In the genomic region with DNA sequence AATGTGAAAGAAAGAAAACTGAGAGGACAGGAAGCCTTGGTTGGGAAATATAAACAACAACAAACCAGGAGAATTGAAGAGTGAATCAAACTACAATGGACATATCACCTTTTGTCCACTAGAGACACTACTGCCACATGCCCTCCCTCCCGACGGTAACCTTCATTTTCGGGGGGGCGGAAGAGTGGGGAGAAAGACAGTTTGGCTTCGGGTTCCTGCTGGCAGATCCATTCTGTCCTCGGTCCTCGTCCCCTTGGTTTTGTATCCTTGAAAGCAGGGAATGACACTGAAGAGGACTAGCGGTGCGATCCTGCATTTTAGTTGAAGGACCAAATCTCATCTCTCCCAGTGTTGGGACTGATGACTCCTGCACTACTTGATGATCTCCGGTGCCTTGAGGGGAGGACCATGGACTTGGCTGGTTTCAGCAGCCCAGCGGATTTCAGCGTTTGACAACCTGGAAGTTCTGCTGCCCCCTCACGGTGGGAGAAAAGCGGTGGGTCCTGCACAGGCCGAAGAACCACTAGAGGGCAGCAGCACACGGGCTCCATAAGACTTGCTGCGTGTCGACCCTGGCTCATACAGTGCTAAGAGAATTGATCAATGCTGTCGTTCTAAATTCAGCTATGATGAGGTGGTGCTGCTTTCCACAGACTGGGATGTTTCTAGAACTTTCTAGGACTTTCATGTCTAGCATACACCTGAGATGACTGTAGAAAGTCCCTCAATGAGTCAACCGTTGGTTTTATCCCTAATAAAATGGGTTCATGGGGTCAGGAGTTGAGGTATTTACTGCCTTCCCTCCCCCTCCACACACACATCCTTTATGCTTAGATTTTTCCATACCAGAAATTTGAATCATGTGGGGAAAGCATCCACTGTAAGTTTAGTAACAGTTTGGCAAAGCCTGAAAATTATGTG, we compare ENCODE assay signal across 1 cellular context.
A peak's percentile ranks its signal among the peaks of the same experiment; 100 is the strongest.
TF ChIP-seq lines count a peak whose summit lies in the region.

No MANE protein-coding gene starts in this region.

TF ChIP-seq in K562, 482 proteins besides CTCF, POLR2A, EP300 and RAD21 (continued from another document and continues in another):
- TF ChIP-seq MYBL2 (IDR thresholded peaks at IDR 0.05; ENCODE audit: low read depth) (no peak), MYBL2 (CRISPR knock-in tag; IDR thresholded peaks at IDR 0.05; ENCODE audit: borderline replicate concordance) (no peak), MEF2D (tag; conservative IDR thresholded peaks at IDR 0.05; ENCODE audit: low read depth) (peak; percentile 58; the same call in 1 of the 2 replicates), HIVEP1 (CRISPR knock-in tag; IDR thresholded peaks at IDR 0.05) (no peak), RAD51 (IDR thresholded peaks at IDR 0.05; ENCODE audit: borderline replicate concordance, low read depth) (no peak), SUPT5H (IDR thresholded peaks at IDR 0.05) (no peak), TAF15 (IDR thresholded peaks at IDR 0.05; ENCODE audit: low read depth, low read length) (no peak), ETV1 (tag; conservative IDR thresholded peaks at IDR 0.05; ENCODE audit: low read depth) (peak; percentile 85; the same call in 1 of the 2 replicates), ZNF12 (CRISPR knock-in tag; IDR thresholded peaks at IDR 0.05) (0 out of 2 replicates have a peak, but pooled peaks have one; percentile 68), ZNF589 (CRISPR knock-in tag; IDR thresholded peaks at IDR 0.05; ENCODE audit: low read depth) (no peak), HOXB6 (CRISPR knock-in tag; IDR thresholded peaks at IDR 0.05; ENCODE audit: borderline replicate concordance) (no peak), PYGO2 (tag; IDR thresholded peaks at IDR 0.05) (no peak), CHCHD3 (CRISPR knock-in tag; IDR thresholded peaks at IDR 0.05) (no peak), TAF7 (tag; IDR thresholded peaks at IDR 0.05) (no peak), FUS (optimal IDR thresholded peaks at IDR 0.05; ENCODE audit: low read depth, low read length) (no peak), ZNF232 (CRISPR knock-in tag; IDR thresholded peaks at IDR 0.05) (no peak), BRD9 (IDR thresholded peaks at IDR 0.05; ENCODE audit: low read depth, partially characterized antibody) (peak; percentile 77), KAT7 (CRISPR knock-in tag; IDR thresholded peaks at IDR 0.05; ENCODE audit: borderline replicate concordance) (peak; percentile 88; the same call in 1 of the 2 replicates), PRPF4 (IDR thresholded peaks at IDR 0.05; ENCODE audit: insufficient read depth, low read depth, low read length, poor library complexity, severe bottlenecking) (no peak), HCFC1 (IDR thresholded peaks at IDR 0.05; ENCODE audit: low read depth, low read length) (no peak), STAT5A (IDR thresholded peaks at IDR 0.05; ENCODE audit: borderline replicate concordance, low read length) (no peak), RBM25 (IDR thresholded peaks at IDR 0.05; ENCODE audit: low read depth, low read length, severe bottlenecking) (no peak), BDP1 (IDR thresholded peaks at IDR 0.05; ENCODE audit: insufficient read depth, insufficient read length) (no peak), CCNT2 (IDR thresholded peaks at IDR 0.05; ENCODE audit: borderline replicate concordance, extremely low read depth, insufficient read length, low read depth, low read length) (no peak), HNRNPL (IDR thresholded peaks at IDR 0.05; ENCODE audit: low read depth, low read length) (no peak), ZNF311 (CRISPR knock-in tag; IDR thresholded peaks at IDR 0.05) (no peak), HDAC1 (IDR thresholded peaks at IDR 0.05) (peak in 1 of 2 experiments; percentile 68; a peak in 2 of 4 replicates), NFE2L1 (tag; IDR thresholded peaks at IDR 0.05; ENCODE audit: borderline replicate concordance, low read depth) (no peak), DIDO1 (tag; IDR thresholded peaks at IDR 0.05; ENCODE audit: low read depth) (no peak), SMAD3 (CRISPR knock-in tag; conservative IDR thresholded peaks at IDR 0.05) (no peak), MTA1 (IDR thresholded peaks at IDR 0.05; ENCODE audit: borderline replicate concordance) (peak; percentile 52; the same call in 1 of the 2 replicates), ZKSCAN3 (CRISPR knock-in tag; IDR thresholded peaks at IDR 0.05) (no peak)
- TF ChIP-seq, protein P1, sequence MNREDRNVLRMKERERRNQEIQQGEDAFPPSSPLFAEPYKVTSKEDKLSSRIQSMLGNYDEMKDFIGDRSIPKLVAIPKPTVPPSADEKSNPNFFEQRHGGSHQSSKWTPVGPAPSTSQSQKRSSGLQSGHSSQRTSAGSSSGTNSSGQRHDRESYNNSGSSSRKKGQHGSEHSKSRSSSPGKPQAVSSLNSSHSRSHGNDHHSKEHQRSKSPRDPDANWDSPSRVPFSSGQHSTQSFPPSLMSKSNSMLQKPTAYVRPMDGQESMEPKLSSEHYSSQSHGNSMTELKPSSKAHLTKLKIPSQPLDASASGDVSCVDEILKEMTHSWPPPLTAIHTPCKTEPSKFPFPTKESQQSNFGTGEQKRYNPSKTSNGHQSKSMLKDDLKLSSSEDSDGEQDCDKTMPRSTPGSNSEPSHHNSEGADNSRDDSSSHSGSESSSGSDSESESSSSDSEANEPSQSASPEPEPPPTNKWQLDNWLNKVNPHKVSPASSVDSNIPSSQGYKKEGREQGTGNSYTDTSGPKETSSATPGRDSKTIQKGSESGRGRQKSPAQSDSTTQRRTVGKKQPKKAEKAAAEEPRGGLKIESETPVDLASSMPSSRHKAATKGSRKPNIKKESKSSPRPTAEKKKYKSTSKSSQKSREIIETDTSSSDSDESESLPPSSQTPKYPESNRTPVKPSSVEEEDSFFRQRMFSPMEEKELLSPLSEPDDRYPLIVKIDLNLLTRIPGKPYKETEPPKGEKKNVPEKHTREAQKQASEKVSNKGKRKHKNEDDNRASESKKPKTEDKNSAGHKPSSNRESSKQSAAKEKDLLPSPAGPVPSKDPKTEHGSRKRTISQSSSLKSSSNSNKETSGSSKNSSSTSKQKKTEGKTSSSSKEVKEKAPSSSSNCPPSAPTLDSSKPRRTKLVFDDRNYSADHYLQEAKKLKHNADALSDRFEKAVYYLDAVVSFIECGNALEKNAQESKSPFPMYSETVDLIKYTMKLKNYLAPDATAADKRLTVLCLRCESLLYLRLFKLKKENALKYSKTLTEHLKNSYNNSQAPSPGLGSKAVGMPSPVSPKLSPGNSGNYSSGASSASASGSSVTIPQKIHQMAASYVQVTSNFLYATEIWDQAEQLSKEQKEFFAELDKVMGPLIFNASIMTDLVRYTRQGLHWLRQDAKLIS (CRISPR knock-in tag; IDR thresholded peaks at IDR 0.05) = peak; percentile 74; the same call in 1 of the 2 replicates
- TF ChIP-seq, protein P2, sequence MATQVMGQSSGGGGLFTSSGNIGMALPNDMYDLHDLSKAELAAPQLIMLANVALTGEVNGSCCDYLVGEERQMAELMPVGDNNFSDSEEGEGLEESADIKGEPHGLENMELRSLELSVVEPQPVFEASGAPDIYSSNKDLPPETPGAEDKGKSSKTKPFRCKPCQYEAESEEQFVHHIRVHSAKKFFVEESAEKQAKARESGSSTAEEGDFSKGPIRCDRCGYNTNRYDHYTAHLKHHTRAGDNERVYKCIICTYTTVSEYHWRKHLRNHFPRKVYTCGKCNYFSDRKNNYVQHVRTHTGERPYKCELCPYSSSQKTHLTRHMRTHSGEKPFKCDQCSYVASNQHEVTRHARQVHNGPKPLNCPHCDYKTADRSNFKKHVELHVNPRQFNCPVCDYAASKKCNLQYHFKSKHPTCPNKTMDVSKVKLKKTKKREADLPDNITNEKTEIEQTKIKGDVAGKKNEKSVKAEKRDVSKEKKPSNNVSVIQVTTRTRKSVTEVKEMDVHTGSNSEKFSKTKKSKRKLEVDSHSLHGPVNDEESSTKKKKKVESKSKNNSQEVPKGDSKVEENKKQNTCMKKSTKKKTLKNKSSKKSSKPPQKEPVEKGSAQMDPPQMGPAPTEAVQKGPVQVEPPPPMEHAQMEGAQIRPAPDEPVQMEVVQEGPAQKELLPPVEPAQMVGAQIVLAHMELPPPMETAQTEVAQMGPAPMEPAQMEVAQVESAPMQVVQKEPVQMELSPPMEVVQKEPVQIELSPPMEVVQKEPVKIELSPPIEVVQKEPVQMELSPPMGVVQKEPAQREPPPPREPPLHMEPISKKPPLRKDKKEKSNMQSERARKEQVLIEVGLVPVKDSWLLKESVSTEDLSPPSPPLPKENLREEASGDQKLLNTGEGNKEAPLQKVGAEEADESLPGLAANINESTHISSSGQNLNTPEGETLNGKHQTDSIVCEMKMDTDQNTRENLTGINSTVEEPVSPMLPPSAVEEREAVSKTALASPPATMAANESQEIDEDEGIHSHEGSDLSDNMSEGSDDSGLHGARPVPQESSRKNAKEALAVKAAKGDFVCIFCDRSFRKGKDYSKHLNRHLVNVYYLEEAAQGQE (CRISPR knock-in tag; IDR thresholded peaks at IDR 0.05; ENCODE audit: low read depth) = no peak
- TF ChIP-seq, protein P3, sequence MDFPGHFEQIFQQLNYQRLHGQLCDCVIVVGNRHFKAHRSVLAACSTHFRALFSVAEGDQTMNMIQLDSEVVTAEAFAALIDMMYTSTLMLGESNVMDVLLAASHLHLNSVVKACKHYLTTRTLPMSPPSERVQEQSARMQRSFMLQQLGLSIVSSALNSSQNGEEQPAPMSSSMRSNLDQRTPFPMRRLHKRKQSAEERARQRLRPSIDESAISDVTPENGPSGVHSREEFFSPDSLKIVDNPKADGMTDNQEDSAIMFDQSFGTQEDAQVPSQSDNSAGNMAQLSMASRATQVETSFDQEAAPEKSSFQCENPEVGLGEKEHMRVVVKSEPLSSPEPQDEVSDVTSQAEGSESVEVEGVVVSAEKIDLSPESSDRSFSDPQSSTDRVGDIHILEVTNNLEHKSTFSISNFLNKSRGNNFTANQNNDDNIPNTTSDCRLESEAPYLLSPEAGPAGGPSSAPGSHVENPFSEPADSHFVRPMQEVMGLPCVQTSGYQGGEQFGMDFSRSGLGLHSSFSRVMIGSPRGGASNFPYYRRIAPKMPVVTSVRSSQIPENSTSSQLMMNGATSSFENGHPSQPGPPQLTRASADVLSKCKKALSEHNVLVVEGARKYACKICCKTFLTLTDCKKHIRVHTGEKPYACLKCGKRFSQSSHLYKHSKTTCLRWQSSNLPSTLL (IDR thresholded peaks at IDR 0.05) = no peak
- TF ChIP-seq, protein P4, sequence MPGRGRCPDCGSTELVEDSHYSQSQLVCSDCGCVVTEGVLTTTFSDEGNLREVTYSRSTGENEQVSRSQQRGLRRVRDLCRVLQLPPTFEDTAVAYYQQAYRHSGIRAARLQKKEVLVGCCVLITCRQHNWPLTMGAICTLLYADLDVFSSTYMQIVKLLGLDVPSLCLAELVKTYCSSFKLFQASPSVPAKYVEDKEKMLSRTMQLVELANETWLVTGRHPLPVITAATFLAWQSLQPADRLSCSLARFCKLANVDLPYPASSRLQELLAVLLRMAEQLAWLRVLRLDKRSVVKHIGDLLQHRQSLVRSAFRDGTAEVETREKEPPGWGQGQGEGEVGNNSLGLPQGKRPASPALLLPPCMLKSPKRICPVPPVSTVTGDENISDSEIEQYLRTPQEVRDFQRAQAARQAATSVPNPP (IDR thresholded peaks at IDR 0.05; ENCODE audit: borderline replicate concordance, insufficient read depth, insufficient read length) = no peak
- TF ChIP-seq, protein P5, sequence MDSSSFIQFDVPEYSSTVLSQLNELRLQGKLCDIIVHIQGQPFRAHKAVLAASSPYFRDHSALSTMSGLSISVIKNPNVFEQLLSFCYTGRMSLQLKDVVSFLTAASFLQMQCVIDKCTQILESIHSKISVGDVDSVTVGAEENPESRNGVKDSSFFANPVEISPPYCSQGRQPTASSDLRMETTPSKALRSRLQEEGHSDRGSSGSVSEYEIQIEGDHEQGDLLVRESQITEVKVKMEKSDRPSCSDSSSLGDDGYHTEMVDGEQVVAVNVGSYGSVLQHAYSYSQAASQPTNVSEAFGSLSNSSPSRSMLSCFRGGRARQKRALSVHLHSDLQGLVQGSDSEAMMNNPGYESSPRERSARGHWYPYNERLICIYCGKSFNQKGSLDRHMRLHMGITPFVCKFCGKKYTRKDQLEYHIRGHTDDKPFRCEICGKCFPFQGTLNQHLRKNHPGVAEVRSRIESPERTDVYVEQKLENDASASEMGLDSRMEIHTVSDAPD (CRISPR knock-in tag; IDR thresholded peaks at IDR 0.05) = no peak
- TF ChIP-seq, protein P6, sequence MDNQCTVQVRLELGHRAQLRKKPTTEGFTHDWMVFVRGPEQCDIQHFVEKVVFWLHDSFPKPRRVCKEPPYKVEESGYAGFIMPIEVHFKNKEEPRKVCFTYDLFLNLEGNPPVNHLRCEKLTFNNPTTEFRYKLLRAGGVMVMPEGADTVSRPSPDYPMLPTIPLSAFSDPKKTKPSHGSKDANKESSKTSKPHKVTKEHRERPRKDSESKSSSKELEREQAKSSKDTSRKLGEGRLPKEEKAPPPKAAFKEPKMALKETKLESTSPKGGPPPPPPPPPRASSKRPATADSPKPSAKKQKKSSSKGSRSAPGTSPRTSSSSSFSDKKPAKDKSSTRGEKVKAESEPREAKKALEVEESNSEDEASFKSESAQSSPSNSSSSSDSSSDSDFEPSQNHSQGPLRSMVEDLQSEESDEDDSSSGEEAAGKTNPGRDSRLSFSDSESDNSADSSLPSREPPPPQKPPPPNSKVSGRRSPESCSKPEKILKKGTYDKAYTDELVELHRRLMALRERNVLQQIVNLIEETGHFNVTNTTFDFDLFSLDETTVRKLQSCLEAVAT (IDR thresholded peaks at IDR 0.05) = peak; percentile 6 to 97; a peak in 2 of 4 replicates
- TF ChIP-seq, protein P7, sequence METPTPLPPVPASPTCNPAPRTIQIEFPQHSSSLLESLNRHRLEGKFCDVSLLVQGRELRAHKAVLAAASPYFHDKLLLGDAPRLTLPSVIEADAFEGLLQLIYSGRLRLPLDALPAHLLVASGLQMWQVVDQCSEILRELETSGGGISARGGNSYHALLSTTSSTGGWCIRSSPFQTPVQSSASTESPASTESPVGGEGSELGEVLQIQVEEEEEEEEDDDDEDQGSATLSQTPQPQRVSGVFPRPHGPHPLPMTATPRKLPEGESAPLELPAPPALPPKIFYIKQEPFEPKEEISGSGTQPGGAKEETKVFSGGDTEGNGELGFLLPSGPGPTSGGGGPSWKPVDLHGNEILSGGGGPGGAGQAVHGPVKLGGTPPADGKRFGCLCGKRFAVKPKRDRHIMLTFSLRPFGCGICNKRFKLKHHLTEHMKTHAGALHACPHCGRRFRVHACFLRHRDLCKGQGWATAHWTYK (CRISPR knock-in tag; IDR thresholded peaks at IDR 0.05) = peak; percentile 78; the same call in 1 of the 2 replicates
- TF ChIP-seq, protein P8, sequence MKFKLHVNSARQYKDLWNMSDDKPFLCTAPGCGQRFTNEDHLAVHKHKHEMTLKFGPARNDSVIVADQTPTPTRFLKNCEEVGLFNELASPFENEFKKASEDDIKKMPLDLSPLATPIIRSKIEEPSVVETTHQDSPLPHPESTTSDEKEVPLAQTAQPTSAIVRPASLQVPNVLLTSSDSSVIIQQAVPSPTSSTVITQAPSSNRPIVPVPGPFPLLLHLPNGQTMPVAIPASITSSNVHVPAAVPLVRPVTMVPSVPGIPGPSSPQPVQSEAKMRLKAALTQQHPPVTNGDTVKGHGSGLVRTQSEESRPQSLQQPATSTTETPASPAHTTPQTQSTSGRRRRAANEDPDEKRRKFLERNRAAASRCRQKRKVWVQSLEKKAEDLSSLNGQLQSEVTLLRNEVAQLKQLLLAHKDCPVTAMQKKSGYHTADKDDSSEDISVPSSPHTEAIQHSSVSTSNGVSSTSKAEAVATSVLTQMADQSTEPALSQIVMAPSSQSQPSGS (CRISPR knock-in tag; IDR thresholded peaks at IDR 0.05) = no peak
- TF ChIP-seq, protein P9, sequence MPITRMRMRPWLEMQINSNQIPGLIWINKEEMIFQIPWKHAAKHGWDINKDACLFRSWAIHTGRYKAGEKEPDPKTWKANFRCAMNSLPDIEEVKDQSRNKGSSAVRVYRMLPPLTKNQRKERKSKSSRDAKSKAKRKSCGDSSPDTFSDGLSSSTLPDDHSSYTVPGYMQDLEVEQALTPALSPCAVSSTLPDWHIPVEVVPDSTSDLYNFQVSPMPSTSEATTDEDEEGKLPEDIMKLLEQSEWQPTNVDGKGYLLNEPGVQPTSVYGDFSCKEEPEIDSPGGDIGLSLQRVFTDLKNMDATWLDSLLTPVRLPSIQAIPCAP (CRISPR knock-in tag; IDR thresholded peaks at IDR 0.05; ENCODE audit: borderline replicate concordance) = no peak
